ENCODE assay signal across 17 cellular contexts in genomic region chr4:136644279-136644678, GRCh38.
"Had no signal": no experiment of that assay in that cellular context is flagged by ENCODE, and none has a peak within 500 bp of the region (broad histone marks: within the 10 kb centered on the region; RNA-seq: fewer than 3 reads in every experiment).

No MANE protein-coding gene starts in this region.

- H3K4me3 Mint-ChIP-seq: effector memory CD8-positive, alpha-beta T cell; naive thymus-derived CD8-positive, alpha-beta T cell; stimulated activated effector memory CD8-positive, alpha-beta T cell treated with anti-CD3 and anti-CD28 coated beads, Interleukin-12 subunit alpha, Interleukin-12 subunit beta, amount 100 ng/mL, for 72 hours; type B pancreatic cell had no signal

- H3K4me3 ChIP-seq: hepatocyte, mucosa of descending colon, psoas muscle, right lobe of liver, suprapubic skin, thyroid gland had no signal

- H3K36me3 Mint-ChIP-seq: naive thymus-derived CD8-positive, alpha-beta T cell; stimulated activated effector memory CD8-positive, alpha-beta T cell treated with anti-CD3 and anti-CD28 coated beads, Interleukin-12 subunit alpha, Interleukin-12 subunit beta, amount 100 ng/mL, for 72 hours; type B pancreatic cell had no signal

- H3K27ac Mint-ChIP-seq: effector memory CD8-positive, alpha-beta T cell; naive thymus-derived CD8-positive, alpha-beta T cell; stimulated activated effector memory CD8-positive, alpha-beta T cell treated with anti-CD3 and anti-CD28 coated beads, Interleukin-12 subunit alpha, Interleukin-12 subunit beta, amount 100 ng/mL, for 72 hours; type B pancreatic cell had no signal

- H3K4me2 ChIP-seq: hepatocyte had no signal

- H3K36me3 ChIP-seq: neutrophil, right lobe of liver, suprapubic skin, thyroid gland had no signal

- H3K27me3 Mint-ChIP-seq: effector memory CD8-positive, alpha-beta T cell; naive thymus-derived CD8-positive, alpha-beta T cell; type B pancreatic cell had no signal

- DNase-seq: effector memory CD8-positive, alpha-beta T cell; foreskin melanocyte; head of caudate nucleus; mucosa of descending colon; naive thymus-derived CD8-positive, alpha-beta T cell; psoas muscle; retina; right lobe of liver; stimulated activated CD4-positive, alpha-beta T cell treated with anti-CD3 and anti-CD28 coated beads, Interleukin-4, amount 100 ng/mL, for 1 hour; stimulated activated CD8-positive, alpha-beta memory T cell treated with anti-CD3 and anti-CD28 coated beads, Interleukin-4, amount 100 ng/mL, for 48 hours; stimulated activated naive CD8-positive, alpha-beta T cell treated with anti-CD3 and anti-CD28 coated beads, Interleukin-15, Interleukin-2, amounts not matched to agents 100 U/mL and 50 U/mL, for 24 hours; thyroid gland had no signal

- H3K9me3 ChIP-seq: mucosa of descending colon, neutrophil, psoas muscle, right lobe of liver, suprapubic skin, thyroid gland had no signal

- H3K27ac ChIP-seq: hepatocyte, neutrophil, psoas muscle, right lobe of liver, suprapubic skin, thyroid gland had no signal

- H3K27me3 ChIP-seq: hepatocyte, neutrophil, right lobe of liver, suprapubic skin, thyroid gland had no signal

- H3K4me1 Mint-ChIP-seq: naive thymus-derived CD8-positive, alpha-beta T cell; stimulated activated effector memory CD8-positive, alpha-beta T cell treated with anti-CD3 and anti-CD28 coated beads, Interleukin-12 subunit alpha, Interleukin-12 subunit beta, amount 100 ng/mL, for 72 hours had no signal

- H3K9me3 Mint-ChIP-seq: type B pancreatic cell had no signal

- H3K4me1 ChIP-seq: psoas muscle, right lobe of liver, suprapubic skin, thyroid gland had no signal

- H3K79me2 ChIP-seq: hepatocyte had no signal
